In the genomic region with DNA sequence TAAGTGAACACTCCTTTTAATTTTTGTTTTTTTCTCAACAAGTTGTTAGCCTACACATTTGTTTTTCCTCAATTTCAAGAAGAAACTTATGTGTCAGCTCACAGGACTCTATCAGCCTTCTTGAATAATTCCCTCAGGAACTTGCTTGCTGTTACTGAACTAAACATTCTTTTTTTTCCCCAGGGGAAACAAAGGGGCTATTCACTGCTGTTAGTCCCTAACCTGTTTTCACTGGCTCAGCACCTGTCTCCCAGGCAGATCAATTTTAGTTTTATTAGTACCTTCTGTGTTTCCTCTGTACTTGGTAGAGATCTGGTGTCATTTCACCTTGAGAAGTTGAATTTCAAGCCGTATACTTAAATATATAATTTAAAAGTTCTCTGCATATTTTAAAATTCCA, we compare ENCODE assay signal across 19 cellular contexts.
"Had no signal": no experiment of that assay in that cellular context is flagged by ENCODE, and none has a peak within 500 bp of the region (broad histone marks: within the 10 kb centered on the region; RNA-seq: fewer than 3 reads in every experiment).

No MANE protein-coding gene starts in this region.

- H3K4me3 Mint-ChIP-seq: activated naive CD4-positive, alpha-beta T cell treated with anti-CD3 and anti-CD28 coated beads, Interleukin-2, amount 50 U/mL, for 24 hours had no signal

- ATAC-seq: esophagus mucosa, gastrocnemius medialis, heart left ventricle, right cardiac atrium had no signal

- H3K9me3 ChIP-seq: ascending aorta, breast epithelium, gastrocnemius medialis, heart left ventricle, left ventricle myocardium inferior, prostate gland, tibial artery had no signal

- H3K4me1 ChIP-seq: ascending aorta, breast epithelium, gastrocnemius medialis, heart left ventricle, left ventricle myocardium inferior, prostate gland, tibial artery had no signal

- H3K27ac ChIP-seq: ascending aorta, breast epithelium, gastrocnemius medialis, heart left ventricle, left ventricle myocardium inferior, prostate gland, tibial artery, VCaP had no signal

- H3K27ac Mint-ChIP-seq: activated naive CD4-positive, alpha-beta T cell treated with anti-CD3 and anti-CD28 coated beads, Interleukin-2, amount 50 U/mL, for 24 hours had no signal

- H3K4me3 ChIP-seq: ascending aorta, breast epithelium, gastrocnemius medialis, heart left ventricle, left ventricle myocardium inferior, prostate gland, tibial artery had no signal

- H3K36me3 Mint-ChIP-seq: activated naive CD4-positive, alpha-beta T cell treated with anti-CD3 and anti-CD28 coated beads, Interleukin-2, amount 50 U/mL, for 24 hours had no signal

- H3K36me3 ChIP-seq: ascending aorta, breast epithelium, gastrocnemius medialis, heart left ventricle, left ventricle myocardium inferior, prostate gland, tibial artery had no signal

- H3K27me3 Mint-ChIP-seq: activated naive CD4-positive, alpha-beta T cell treated with anti-CD3 and anti-CD28 coated beads, Interleukin-2, amount 50 U/mL, for 24 hours had no signal

- DNase-seq: activated CD4-positive, alpha-beta T cell treated with anti-CD3 and anti-CD28 coated beads, Interleukin-2, amount 50 U/mL, for 4 hours; activated gamma-delta T cell; cerebellar nuclear complex; effector CD4-positive, alpha-beta T cell; gastrocnemius medialis; heart left ventricle; kidney glomerular epithelial cell; left ventricle myocardium inferior; mammary epithelial cell; right cardiac atrium; stimulated activated CD4-positive, alpha-beta T cell treated with anti-CD3 and anti-CD28 coated beads, Interleukin-2, amount 100 ng/mL, for 24 hours; stimulated activated naive CD4-positive, alpha-beta T cell treated with Interleukin-2 at 50 U/mL for 16 hours; tibial artery had no signal

- H3K27me3 ChIP-seq: ascending aorta, breast epithelium, gastrocnemius medialis, tibial artery had no signal

- H3K4me1 Mint-ChIP-seq: activated naive CD4-positive, alpha-beta T cell treated with anti-CD3 and anti-CD28 coated beads, Interleukin-2, amount 50 U/mL, for 24 hours had no signal

- H3K9me3 Mint-ChIP-seq: activated naive CD4-positive, alpha-beta T cell treated with anti-CD3 and anti-CD28 coated beads, Interleukin-2, amount 50 U/mL, for 24 hours had no signal
